Comparison of ENCODE assay signal across 8 cellular contexts in genomic region chr10:5317547-5318107, GRCh38. TPM values are rescaled to one million over a fixed set of nuclear protein-coding genes. Genes with fewer than 3 reads are reported as not detected.
DNase-seq lines count a peak whose midpoint lies in the region; ATAC-seq and FAIRE-seq lines count a peak whose summit lies in the region.

No MANE protein-coding gene starts in this region.

- H3K27ac Mint-ChIP-seq in natural killer cell treated with Interleukin-12 subunit alpha and Interleukin-12 subunit beta and Interleukin-15 and Interleukin-18, amount 100 ng/mL, for 72 hours = peak overlapping the region; percentile 89 to 95

- no peaks in the 10 kb centered on the region for H3K27me3 ChIP-seq in right cardiac atrium (ENCODE audit: control insufficient read depth, insufficient read depth)

- no peak overlapping the region for H3K27ac ChIP-seq in right cardiac atrium (ENCODE audit: low read length)

- H3K36me3 Mint-ChIP-seq in natural killer cell treated with Interleukin-12 subunit alpha and Interleukin-12 subunit beta and Interleukin-15 and Interleukin-18, amount 100 ng/mL, for 72 hours = peaks cover 20% of the 10 kb centered on the region

- ATAC-seq in GM21381 (IDR thresholded peaks at IDR 0.05; ENCODE audit: unreplicated experiment) (peak; percentile 63), right cardiac atrium (no peak)
- ATAC-seq in natural killer cell treated with Interleukin-12 subunit alpha and Interleukin-12 subunit beta and Interleukin-15 and Interleukin-18, amount 100 ng/mL, for 72 hours = peak; percentile 95

- peaks cover 12% of the 10 kb centered on the region for H3K9me3 Mint-ChIP-seq in natural killer cell treated with Interleukin-12 subunit alpha and Interleukin-12 subunit beta and Interleukin-15 and Interleukin-18, amount 100 ng/mL, for 72 hours

- no peak overlapping the region for H3K4me3 ChIP-seq in right cardiac atrium (ENCODE audit: low read length)

- H3K9me3 ChIP-seq in right cardiac atrium (ENCODE audit: control insufficient read depth, low read length) = no peaks in the 10 kb centered on the region

- FAIRE-seq in RCC 7860 (lab: Jason Lieb, UNC) = peak; percentile 97

- no peaks in the 10 kb centered on the region for H3K4me1 ChIP-seq in right cardiac atrium (ENCODE audit: control insufficient read depth, insufficient read depth, low read length)

- intact Hi-C loops in cardiac septum (cut with DNase I) (no loop called here), right cardiac atrium (cut with DNase I) (no loop called here)

- peak overlapping the region; percentile 74 for H3K4me3 Mint-ChIP-seq in natural killer cell treated with Interleukin-12 subunit alpha and Interleukin-12 subunit beta and Interleukin-15 and Interleukin-18, amount 100 ng/mL, for 72 hours

- H3K4me1 Mint-ChIP-seq in natural killer cell treated with Interleukin-12 subunit alpha and Interleukin-12 subunit beta and Interleukin-15 and Interleukin-18, amount 100 ng/mL, for 72 hours (ENCODE audit: low read depth in 2 of 2) = peaks cover 77 to 78% of the 10 kb centered on the region in 2 donors

- 40% methylated on average over 10 of the region's 10 CpGs for WGBS in right cardiac atrium

- peak; percentile 98 for DNase-seq in RCC 7860 (ENCODE audit: low spot score)
- peak in 3 of 4 experiments; percentile 18 to 37 (median 23) for DNase-seq in activated naive CD4-positive, alpha-beta T cell (lab: John Stamatoyannopoulos, UW)
- DNase-seq in natural killer cell treated with Interleukin-12 subunit alpha and Interleukin-12 subunit beta and Interleukin-15 and Interleukin-18, amount 100 ng/mL, for 72 hours (ENCODE audit: low spot score) = peak; percentile 89
- DNase-seq in cardiac septum (ENCODE audit: low spot score) = no peak
- DNase-seq in right cardiac atrium = no peak
- no peak for DNase-seq in cortex of kidney (lab: John Stamatoyannopoulos, UW)
- DNase-seq in NCI-H2029 (lab: John Stamatoyannopoulos, UW) = no peak

- no peaks in the 10 kb centered on the region for H3K27me3 Mint-ChIP-seq in natural killer cell treated with Interleukin-12 subunit alpha and Interleukin-12 subunit beta and Interleukin-15 and Interleukin-18, amount 100 ng/mL, for 72 hours

RNA-seq across cellular contexts. Expression of gene UCN3, which starts 47.1 kb away (rescaled TPM):
- total RNA-seq in natural killer cell treated with Interleukin-12 subunit alpha and Interleukin-12 subunit beta and Interleukin-15 and Interleukin-18, amount 100 ng/mL, for 72 hours = not detected
- total RNA-seq in cardiac septum (not detected), right cardiac atrium (not detected)
- polyA plus RNA-seq in right cardiac atrium = not detected

Comparison
In these comparisons a context has a peak if more than half of its experiments do, and no peak if none do; other contexts are left out.
1. ATAC-seq: peak in GM21381 (single experiment) and natural killer cell treated with Interleukin-12 subunit alpha and Interleukin-12 subunit beta and Interleukin-15 and Interleukin-18, amount 100 ng/mL, for 72 hours (2 of 2); none in right cardiac atrium (0 of 2).
2. DNase-seq: peak in RCC 7860 (single experiment), activated naive CD4-positive, alpha-beta T cell (3 of 4) and natural killer cell treated with Interleukin-12 subunit alpha and Interleukin-12 subunit beta and Interleukin-15 and Interleukin-18, amount 100 ng/mL, for 72 hours (single experiment); none in cardiac septum (single experiment), right cardiac atrium (0 of 3), cortex of kidney (single experiment) and NCI-H2029 (single experiment).